2 cellular contexts compared by ENCODE assay signal in genomic region chr10:101848408-101848807, GRCh38.
TF ChIP-seq lines count a peak whose summit lies in the region.

No MANE protein-coding gene starts in this region.

TF ChIP-seq in liver, 16 proteins besides CTCF, POLR2A, EP300 and RAD21:
- TF ChIP-seq ZBTB33 (IDR thresholded peaks at IDR 0.05) (no peak), JUND (IDR thresholded peaks at IDR 0.05) (no peak), TAF1 (conservative IDR thresholded peaks at IDR 0.05) (no peak), FOXA1 (IDR thresholded peaks at IDR 0.05) (no peak), MAX (IDR thresholded peaks at IDR 0.05) (peak; percentile 12)
- TF ChIP-seq, protein P1, sequence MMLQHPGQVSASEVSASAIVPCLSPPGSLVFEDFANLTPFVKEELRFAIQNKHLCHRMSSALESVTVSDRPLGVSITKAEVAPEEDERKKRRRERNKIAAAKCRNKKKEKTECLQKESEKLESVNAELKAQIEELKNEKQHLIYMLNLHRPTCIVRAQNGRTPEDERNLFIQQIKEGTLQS (IDR thresholded peaks at IDR 0.05): no peak
TF ChIP-seq in liver: peak in this region for 1.

TF ChIP-seq in HepG2, 621 proteins besides CTCF, POLR2A, EP300 and RAD21:
- TF ChIP-seq, protein P2, sequence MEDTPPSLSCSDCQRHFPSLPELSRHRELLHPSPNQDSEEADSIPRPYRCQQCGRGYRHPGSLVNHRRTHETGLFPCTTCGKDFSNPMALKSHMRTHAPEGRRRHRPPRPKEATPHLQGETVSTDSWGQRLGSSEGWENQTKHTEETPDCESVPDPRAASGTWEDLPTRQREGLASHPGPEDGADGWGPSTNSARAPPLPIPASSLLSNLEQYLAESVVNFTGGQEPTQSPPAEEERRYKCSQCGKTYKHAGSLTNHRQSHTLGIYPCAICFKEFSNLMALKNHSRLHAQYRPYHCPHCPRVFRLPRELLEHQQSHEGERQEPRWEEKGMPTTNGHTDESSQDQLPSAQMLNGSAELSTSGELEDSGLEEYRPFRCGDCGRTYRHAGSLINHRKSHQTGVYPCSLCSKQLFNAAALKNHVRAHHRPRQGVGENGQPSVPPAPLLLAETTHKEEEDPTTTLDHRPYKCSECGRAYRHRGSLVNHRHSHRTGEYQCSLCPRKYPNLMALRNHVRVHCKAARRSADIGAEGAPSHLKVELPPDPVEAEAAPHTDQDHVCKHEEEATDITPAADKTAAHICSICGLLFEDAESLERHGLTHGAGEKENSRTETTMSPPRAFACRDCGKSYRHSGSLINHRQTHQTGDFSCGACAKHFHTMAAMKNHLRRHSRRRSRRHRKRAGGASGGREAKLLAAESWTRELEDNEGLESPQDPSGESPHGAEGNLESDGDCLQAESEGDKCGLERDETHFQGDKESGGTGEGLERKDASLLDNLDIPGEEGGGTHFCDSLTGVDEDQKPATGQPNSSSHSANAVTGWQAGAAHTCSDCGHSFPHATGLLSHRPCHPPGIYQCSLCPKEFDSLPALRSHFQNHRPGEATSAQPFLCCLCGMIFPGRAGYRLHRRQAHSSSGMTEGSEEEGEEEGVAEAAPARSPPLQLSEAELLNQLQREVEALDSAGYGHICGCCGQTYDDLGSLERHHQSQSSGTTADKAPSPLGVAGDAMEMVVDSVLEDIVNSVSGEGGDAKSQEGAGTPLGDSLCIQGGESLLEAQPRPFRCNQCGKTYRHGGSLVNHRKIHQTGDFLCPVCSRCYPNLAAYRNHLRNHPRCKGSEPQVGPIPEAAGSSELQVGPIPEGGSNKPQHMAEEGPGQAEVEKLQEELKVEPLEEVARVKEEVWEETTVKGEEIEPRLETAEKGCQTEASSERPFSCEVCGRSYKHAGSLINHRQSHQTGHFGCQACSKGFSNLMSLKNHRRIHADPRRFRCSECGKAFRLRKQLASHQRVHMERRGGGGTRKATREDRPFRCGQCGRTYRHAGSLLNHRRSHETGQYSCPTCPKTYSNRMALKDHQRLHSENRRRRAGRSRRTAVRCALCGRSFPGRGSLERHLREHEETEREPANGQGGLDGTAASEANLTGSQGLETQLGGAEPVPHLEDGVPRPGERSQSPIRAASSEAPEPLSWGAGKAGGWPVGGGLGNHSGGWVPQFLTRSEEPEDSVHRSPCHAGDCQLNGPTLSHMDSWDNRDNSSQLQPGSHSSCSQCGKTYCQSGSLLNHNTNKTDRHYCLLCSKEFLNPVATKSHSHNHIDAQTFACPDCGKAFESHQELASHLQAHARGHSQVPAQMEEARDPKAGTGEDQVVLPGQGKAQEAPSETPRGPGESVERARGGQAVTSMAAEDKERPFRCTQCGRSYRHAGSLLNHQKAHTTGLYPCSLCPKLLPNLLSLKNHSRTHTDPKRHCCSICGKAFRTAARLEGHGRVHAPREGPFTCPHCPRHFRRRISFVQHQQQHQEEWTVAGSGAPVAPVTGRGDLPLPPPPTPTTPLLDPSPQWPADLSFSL (CRISPR knock-in tag; IDR thresholded peaks at IDR 0.05): no peak
- TF ChIP-seq ZNF614 (CRISPR knock-in tag; IDR thresholded peaks at IDR 0.05; ENCODE audit: borderline replicate concordance) (no peak), HNF1B (CRISPR knock-in tag; IDR thresholded peaks at IDR 0.05) (no peak), NR1H2 (CRISPR knock-in tag; IDR thresholded peaks at IDR 0.05; ENCODE audit: borderline replicate concordance, low read depth) (no peak), ZNF136 (CRISPR knock-in tag; IDR thresholded peaks at IDR 0.05; ENCODE audit: low read depth) (no peak), MEF2D (CRISPR knock-in tag; IDR thresholded peaks at IDR 0.05) (no peak), STAG1 (CRISPR knock-in tag; IDR thresholded peaks at IDR 0.05) (no peak), HMG20A (CRISPR knock-in tag; IDR thresholded peaks at IDR 0.05; ENCODE audit: borderline replicate concordance) (no peak)
TF ChIP-seq in HepG2: peak in this region for 0.
